Comparison of ENCODE assay signal across 10 cellular contexts in genomic region chr11:8962827-8963226, GRCh38. TPM values are rescaled to one million over a fixed set of nuclear protein-coding genes. Genes with fewer than 3 reads are reported as not detected.
DNase-seq lines count a peak whose midpoint lies in the region; ATAC-seq and TF ChIP-seq lines count a peak whose summit lies in the region.
"Had no signal": no experiment of that assay in that cellular context is flagged by ENCODE, and none has a peak within 500 bp of the region (broad histone marks: within the 10 kb centered on the region; RNA-seq: fewer than 3 reads in every experiment).

No MANE protein-coding gene starts in this region.

- H3K27me3 ChIP-seq in cardiac muscle cell: no peaks in the 10 kb centered on the region
- H3K27me3 ChIP-seq in lower lobe of right lung (ENCODE audit: low read depth): no peaks in the 10 kb centered on the region
- no peaks in the 10 kb centered on the region for H3K27me3 ChIP-seq in upper lobe of left lung

- ATAC-seq in Right ventricle myocardium superior (ENCODE audit: poor library complexity) (no peak), lower lobe of right lung (no peak), upper lobe of left lung (ENCODE audit: low FRiP score in 2 of 2) (no peak), HG02571 (IDR thresholded peaks at IDR 0.05; ENCODE audit: unreplicated experiment) (no peak)
- ATAC-seq in activated naive CD8-positive, alpha-beta T cell treated with anti-CD3 and anti-CD28 coated beads, Interleukin-2, amount 10 ng/mL, durations not matched to agents 7 days and 5 days (ENCODE audit: low read depth): no peak

- TF ChIP-seq POLR2A in upper lobe of left lung (IDR thresholded peaks at IDR 0.05): no peak

- no peak for TF ChIP-seq EP300 in upper lobe of left lung (IDR thresholded peaks at IDR 0.05)

- no peaks in the 10 kb centered on the region for H3K36me3 ChIP-seq in cardiac muscle cell
- H3K36me3 ChIP-seq in lower lobe of right lung: peaks cover 7% of the 10 kb centered on the region
- peaks cover 0 to 4% (median 0%) of the 10 kb centered on the region in 4 donors for H3K36me3 ChIP-seq in upper lobe of left lung

- H3K27ac Mint-ChIP-seq in activated naive CD8-positive, alpha-beta T cell treated with anti-CD3 and anti-CD28 coated beads, Interleukin-2, amount 10 ng/mL, durations not matched to agents 7 days and 5 days: peak overlapping the region; percentile 86

- H3K4me1 ChIP-seq in cardiac muscle cell (ENCODE audit: low read depth) (peaks cover 6% of the 10 kb centered on the region), lower lobe of right lung (peaks cover 39% of the 10 kb centered on the region), upper lobe of left lung (peaks cover 34 to 45% (median 37%) of the 10 kb centered on the region in 4 donors)

- peaks cover 2% of the 10 kb centered on the region for H3K36me3 Mint-ChIP-seq in activated naive CD8-positive, alpha-beta T cell treated with anti-CD3 and anti-CD28 coated beads, Interleukin-2, amount 10 ng/mL, durations not matched to agents 7 days and 5 days

- WGBS in upper lobe of left lung, 2 donors: 16 to 25% methylated on average over 2 of the region's 2 CpGs

- no peaks in the 10 kb centered on the region for H3K9me3 Mint-ChIP-seq in activated naive CD8-positive, alpha-beta T cell treated with anti-CD3 and anti-CD28 coated beads, Interleukin-2, amount 10 ng/mL, durations not matched to agents 7 days and 5 days

- peak overlapping the region; percentile 88 for H3K27ac ChIP-seq in cardiac muscle cell
- no peak overlapping the region for H3K27ac ChIP-seq in lower lobe of right lung
- H3K27ac ChIP-seq in upper lobe of left lung: peak overlapping the region in 3 of 4 donors; percentile 94 to 98 (median 96)

- no peaks in the 10 kb centered on the region for H3K9me3 ChIP-seq in cardiac muscle cell (ENCODE audit: low read depth)
- no peaks in the 10 kb centered on the region for H3K9me3 ChIP-seq in lower lobe of right lung
- no peaks in the 10 kb centered on the region for H3K9me3 ChIP-seq in upper lobe of left lung

- no peak overlapping the region for H3K4me3 ChIP-seq in cardiac muscle cell
- peak overlapping the region; percentile 80 for H3K4me3 ChIP-seq in lower lobe of right lung
- H3K4me3 ChIP-seq in upper lobe of left lung: peak overlapping the region in 2 of 4 donors; percentile 78 to 81

- H3K4me1 Mint-ChIP-seq in activated naive CD8-positive, alpha-beta T cell treated with anti-CD3 and anti-CD28 coated beads, Interleukin-2, amount 10 ng/mL, durations not matched to agents 7 days and 5 days: peaks cover 31% of the 10 kb centered on the region

- TF ChIP-seq CTCF in cardiac muscle cell (IDR thresholded peaks at IDR 0.05; ENCODE audit: low read depth, low read length) (no peak), lower lobe of right lung (IDR thresholded peaks at IDR 0.05) (no peak), upper lobe of left lung (IDR thresholded peaks at IDR 0.05) (no peak)

- H3K4me3 Mint-ChIP-seq in activated naive CD8-positive, alpha-beta T cell treated with anti-CD3 and anti-CD28 coated beads, Interleukin-2, amount 10 ng/mL, durations not matched to agents 7 days and 5 days: peak overlapping the region; percentile 99

- no peak for DNase-seq in cardiac muscle cell (ENCODE audit: low read depth in 1 of 2, low spot score in 1 of 2)
- no peak for DNase-seq in Right ventricle myocardium superior
- no peak for DNase-seq in activated naive CD8-positive, alpha-beta T cell treated with anti-CD3 and anti-CD28 coated beads, Interleukin-2, amount 10 ng/mL, durations not matched to agents 7 days and 5 days
- DNase-seq in lower lobe of right lung: no peak
- no peak for DNase-seq in upper lobe of left lung
- no peak for DNase-seq in SW 1271 (lab: John Stamatoyannopoulos, UW)
- DNase-seq in mucosa of gallbladder (ENCODE audit: low spot score): no peak

- intact Hi-C loops in Right ventricle myocardium superior (cut with DNase I) (loop anchor here (10.0 kb wide), 1 partner anchor 148 kb away; a partner anchor contains a TSS), lower lobe of right lung (cut with DNase I) (no loop called here)

- no peaks in the 10 kb centered on the region for H3K27me3 Mint-ChIP-seq in activated naive CD8-positive, alpha-beta T cell treated with anti-CD3 and anti-CD28 coated beads, Interleukin-2, amount 10 ng/mL, durations not matched to agents 7 days and 5 days

- POLR2A ChIA-PET in activated naive CD8-positive, alpha-beta T cell treated with anti-CD3 and anti-CD28 coated beads, Interleukin-2, amount 10 ng/mL, durations not matched to agents 7 days and 5 days (lab: Charles Lee): interaction anchor here (1.1 to 3.0 kb wide), 4 partner anchors 49 to 280 kb away, joined by 7 to 24 read pairs (median 8); partner anchors contain the start of genes RPL27A and TRIM66

RNA-seq across cellular contexts. Expression of gene TMEM9B, which starts 1.4 kb away (rescaled TPM):
- 15.4 and 20.9 TPM in 2 replicates for total RNA-seq in cardiac muscle cell
- polyA plus RNA-seq in cardiac muscle cell: 36.2 and 39.4 TPM in 2 replicates
- 39.7 TPM for total RNA-seq in Right ventricle myocardium superior
- 10 to 100 TPM; 28.9 to 32.4 TPM for total RNA-seq in activated naive CD8-positive, alpha-beta T cell treated with anti-CD3 and anti-CD28 coated beads, Interleukin-2, amount 10 ng/mL, durations not matched to agents 7 days and 5 days
- total RNA-seq in lower lobe of right lung: 57.7 TPM
- 10 to 100 TPM; 23.0 to 86.6 (median 56.0) TPM for total RNA-seq in upper lobe of left lung
- 50.9 TPM for total RNA-seq in mucosa of gallbladder

RNA-seq across cellular contexts. Expression of gene ASCL3, which starts 20.0 kb away (rescaled TPM):
- total RNA-seq in cardiac muscle cell (not detected in 2 replicates), Right ventricle myocardium superior (not detected), lower lobe of right lung (not detected), upper lobe of left lung (not detected), mucosa of gallbladder (not detected)
- polyA plus RNA-seq in cardiac muscle cell: not detected in 2 replicates
- total RNA-seq in activated naive CD8-positive, alpha-beta T cell treated with anti-CD3 and anti-CD28 coated beads, Interleukin-2, amount 10 ng/mL, durations not matched to agents 7 days and 5 days: not detected
- total RNA-seq: LHCN-M2, renal cortical epithelial cell had no signal

RNA-seq across cellular contexts. Expression of gene C11orf16, which starts 30.1 kb away (rescaled TPM):
- total RNA-seq in cardiac muscle cell (not detected in 2 replicates), Right ventricle myocardium superior (not detected), lower lobe of right lung (5.4 TPM), upper lobe of left lung (10 to 100 TPM in 2 of 6 donors, 1 to 10 TPM in 3, not detected in 1; 4.3 to 13.6 (median 7.8) TPM), mucosa of gallbladder (not detected)
- polyA plus RNA-seq in cardiac muscle cell: not detected in 2 replicates
- total RNA-seq in activated naive CD8-positive, alpha-beta T cell treated with anti-CD3 and anti-CD28 coated beads, Interleukin-2, amount 10 ng/mL, durations not matched to agents 7 days and 5 days: not detected
- total RNA-seq: LHCN-M2, renal cortical epithelial cell had no signal

RNA-seq across cellular contexts. Expression of gene NRIP3, which starts 41.0 kb away (rescaled TPM):
- 2.1 and 2.5 TPM in 2 replicates for total RNA-seq in cardiac muscle cell
- polyA plus RNA-seq in cardiac muscle cell: 0.04 and 0.57 TPM in 2 replicates
- total RNA-seq in Right ventricle myocardium superior: 1.0 TPM
- 1 to 10 TPM; 1.4 to 2.0 TPM for total RNA-seq in activated naive CD8-positive, alpha-beta T cell treated with anti-CD3 and anti-CD28 coated beads, Interleukin-2, amount 10 ng/mL, durations not matched to agents 7 days and 5 days
- 0.56 TPM for total RNA-seq in lower lobe of right lung
- total RNA-seq in upper lobe of left lung: 1 to 10 TPM in 2 of 6 donors, under 1 TPM in 4; under 0.01 to 5.5 (median 0.87) TPM
- total RNA-seq in mucosa of gallbladder: 2.7 TPM

RNA-seq across cellular contexts. Expression of gene AKIP1, which starts 51.8 kb away (rescaled TPM):
- total RNA-seq in cardiac muscle cell: 26.2 and 33.7 TPM in 2 replicates
- 51.1 and 55.2 TPM in 2 replicates for polyA plus RNA-seq in cardiac muscle cell
- 26.8 TPM for total RNA-seq in Right ventricle myocardium superior
- total RNA-seq in activated naive CD8-positive, alpha-beta T cell treated with anti-CD3 and anti-CD28 coated beads, Interleukin-2, amount 10 ng/mL, durations not matched to agents 7 days and 5 days: 10 to 100 TPM; 21.8 to 23.4 TPM
- 24.1 TPM for total RNA-seq in lower lobe of right lung
- 10 to 100 TPM; 17.4 to 31.8 (median 23.1) TPM for total RNA-seq in upper lobe of left lung
- 29.8 TPM for total RNA-seq in mucosa of gallbladder
